ENCODE assay signal across 12 cellular contexts in genomic region chr18:44967599-44967998, GRCh38.
DNase-seq lines count a peak whose midpoint lies in the region; ATAC-seq and TF ChIP-seq lines count a peak whose summit lies in the region.
"Had no signal": no experiment of that assay in that cellular context is flagged by ENCODE, and none has a peak within 500 bp of the region (broad histone marks: within the 10 kb centered on the region; RNA-seq: fewer than 3 reads in every experiment).

No MANE protein-coding gene starts in this region.

- no peak for TF ChIP-seq CTCF in esophagus muscularis mucosa (IDR thresholded peaks at IDR 0.05)

- H3K9me3 Mint-ChIP-seq in IgD-negative memory B cell (no peaks in the 10 kb centered on the region), memory B cell (no peaks in the 10 kb centered on the region)
- H3K9me3 Mint-ChIP-seq in stimulated activated memory B cell treated with anti-CD40 and anti-IgM and Interleukin-4, amounts not matched to agents 10 μg/mL and 1 μg/mL and 100 μg/mL, for 72 hours, result no peaks in the 10 kb centered on the region

- H3K27me3 Mint-ChIP-seq in IgD-negative memory B cell (no peaks in the 10 kb centered on the region), memory B cell (no peaks in the 10 kb centered on the region)
- no peaks in the 10 kb centered on the region for H3K27me3 Mint-ChIP-seq in stimulated activated memory B cell treated with anti-CD40 and anti-IgM and Interleukin-4, amounts not matched to agents 10 μg/mL and 1 μg/mL and 100 μg/mL, for 72 hours

- intact Hi-C loops in esophagus muscularis mucosa (cut with DNase I), result no loop called here

- ATAC-seq in memory B cell (ENCODE audit: low read depth), result no peak
- peak; percentile 43 for ATAC-seq in stimulated activated memory B cell treated with anti-CD40 and anti-IgM and Interleukin-4, amounts not matched to agents 10 μg/mL and 1 μg/mL and 100 μg/mL, for 72 hours
- ATAC-seq: A549, HCT116 had no signal

- no peak overlapping the region for H3K4me3 ChIP-seq in esophagus muscularis mucosa
- H3K4me3 ChIP-seq: A549, BLaER1 had no signal

- H3K27ac ChIP-seq in esophagus muscularis mucosa (replicated peaks in 1 of 4), result no peak overlapping the region
- H3K27ac ChIP-seq: A549, BLaER1 had no signal

- DNase-seq in memory B cell (ENCODE audit: low spot score in 2 of 2) (no peak), SKM-1 treated with dmso at 0.1 percent for 144 hours (lab: John Stamatoyannopoulos, UW; ENCODE audit: unreplicated experiment) (no peak), NCI-H1694 (lab: John Stamatoyannopoulos, UW) (no peak), esophagus muscularis mucosa (ENCODE audit: extremely low spot score) (no peak)
- DNase-seq: CD8-positive, alpha-beta memory T cell; GF-D8; IMR-90 had no signal

- H3K27ac Mint-ChIP-seq in IgD-negative memory B cell (peak overlapping the region in 2 of 3 donors; percentile 47 to 77), memory B cell (peak overlapping the region; percentile 4)
- peak overlapping the region; percentile 63 for H3K27ac Mint-ChIP-seq in stimulated activated memory B cell treated with anti-CD40 and anti-IgM and Interleukin-4, amounts not matched to agents 10 μg/mL and 1 μg/mL and 100 μg/mL, for 72 hours
- H3K27ac Mint-ChIP-seq: CD8-positive, alpha-beta memory T cell had no signal

- H3K9me3 ChIP-seq in esophagus muscularis mucosa, result no peaks in the 10 kb centered on the region
- H3K9me3 ChIP-seq: A549, BLaER1 had no signal

- no peaks in the 10 kb centered on the region for H3K27me3 ChIP-seq in esophagus muscularis mucosa
- H3K27me3 ChIP-seq: BLaER1 had no signal

- H3K4me3 Mint-ChIP-seq in IgD-negative memory B cell (no peak overlapping the region), memory B cell (no peak overlapping the region)
- H3K4me3 Mint-ChIP-seq in stimulated activated memory B cell treated with anti-CD40 and anti-IgM and Interleukin-4, amounts not matched to agents 10 μg/mL and 1 μg/mL and 100 μg/mL, for 72 hours, result no peak overlapping the region
- H3K4me3 Mint-ChIP-seq: CD8-positive, alpha-beta memory T cell had no signal

- H3K4me1 Mint-ChIP-seq in IgD-negative memory B cell, result peaks cover 33 to 44% (median 43%) of the 10 kb centered on the region in 3 donors
- peaks cover 36% of the 10 kb centered on the region for H3K4me1 Mint-ChIP-seq in memory B cell
- peaks cover 57% of the 10 kb centered on the region for H3K4me1 Mint-ChIP-seq in stimulated activated memory B cell treated with anti-CD40 and anti-IgM and Interleukin-4, amounts not matched to agents 10 μg/mL and 1 μg/mL and 100 μg/mL, for 72 hours

- no peak for TF ChIP-seq POLR2A in esophagus muscularis mucosa (IDR thresholded peaks at IDR 0.05; ENCODE audit: low read depth)

- no peak for TF ChIP-seq EP300 in esophagus muscularis mucosa (IDR thresholded peaks at IDR 0.05)

- H3K36me3 Mint-ChIP-seq in IgD-negative memory B cell (peaks cover 7% of the 10 kb centered on the region), memory B cell (peaks cover 18% of the 10 kb centered on the region)
- H3K36me3 Mint-ChIP-seq in stimulated activated memory B cell treated with anti-CD40 and anti-IgM and Interleukin-4, amounts not matched to agents 10 μg/mL and 1 μg/mL and 100 μg/mL, for 72 hours, result peaks cover 58% of the 10 kb centered on the region

- peaks cover 0 to 5% (median 0%) of the 10 kb centered on the region in 4 donors for H3K4me1 ChIP-seq in esophagus muscularis mucosa
- H3K4me1 ChIP-seq: A549, BLaER1 had no signal

- H3K36me3 ChIP-seq in esophagus muscularis mucosa, result no peaks in the 10 kb centered on the region
- H3K36me3 ChIP-seq: BLaER1 had no signal

- 92% methylated on average over 1 of the region's 1 CpG for WGBS in esophagus muscularis mucosa

Comparison
In these comparisons a context has a peak if more than half of its experiments do, and no peak if none do; other contexts are left out.
1. H3K27ac Mint-ChIP-seq: peak in every context shown above with its lines; median percentile 63 in stimulated activated memory B cell treated with anti-CD40 and anti-IgM and Interleukin-4, amounts not matched to agents 10 μg/mL and 1 μg/mL and 100 μg/mL, for 72 hours; 62 in IgD-negative memory B cell; 4 in memory B cell.